In genomic region chr5:161369032-161369431, GRCh38 we compare ENCODE assay signal across 32 cellular contexts.
"Had no signal": no experiment of that assay in that cellular context is flagged by ENCODE, and none has a peak within 500 bp of the region (broad histone marks: within the 10 kb centered on the region; RNA-seq: fewer than 3 reads in every experiment).

No MANE protein-coding gene starts in this region.

- H3K36me3 Mint-ChIP-seq: naive thymus-derived CD4-positive, alpha-beta T cell; natural killer cell treated with Interleukin-12 subunit alpha and Interleukin-12 subunit beta and Interleukin-15 and Interleukin-18, amount 100 ng/mL, for 72 hours; stimulated activated effector memory CD8-positive, alpha-beta T cell treated with anti-CD3 and anti-CD28 coated beads, Interleukin-12 subunit alpha, Interleukin-12 subunit beta, amount 100 ng/mL, for 72 hours had no signal

- H3K9me3 ChIP-seq: lower lobe of right lung, mucosa of descending colon, neutrophil, suprapubic skin, thoracic aorta, tibial artery, upper lobe of right lung, uterus had no signal

- H3K79me2 ChIP-seq: parathyroid adenoma had no signal

- H2AFZ ChIP-seq: parathyroid adenoma had no signal

- H3K4me1 ChIP-seq: lower lobe of right lung, parathyroid adenoma, suprapubic skin, tibial artery, upper lobe of right lung, uterus had no signal

- H3K4me1 Mint-ChIP-seq: naive thymus-derived CD4-positive, alpha-beta T cell; stimulated activated effector memory CD8-positive, alpha-beta T cell treated with anti-CD3 and anti-CD28 coated beads, Interleukin-12 subunit alpha, Interleukin-12 subunit beta, amount 100 ng/mL, for 72 hours had no signal

- DNase-seq: hippocampal formation; kidney glomerular epithelial cell; left cardiac atrium; left ventricle myocardium superior; lower lobe of right lung; mammary epithelial cell; midbrain; mucosa of descending colon; naive thymus-derived CD4-positive, alpha-beta T cell; occipital lobe; retina; right cardiac atrium; stimulated activated CD4-positive, alpha-beta T cell treated with anti-CD3 and anti-CD28 coated beads, Interleukin-12 subunit alpha, Interleukin-12 subunit beta, amount 100 ng/mL, for 4 hours; stimulated activated CD4-positive, alpha-beta T cell treated with anti-CD3 and anti-CD28 coated beads, Interleukin-15, amount 100 ng/mL, for 24 hours; stimulated activated CD4-positive, alpha-beta T cell treated with anti-CD3 and anti-CD28 coated beads, Interleukin-2, amount 100 ng/mL, for 24 hours; stimulated activated CD4-positive, alpha-beta T cell treated with anti-CD3 and anti-CD28 coated beads, Interleukin-4, amount 100 ng/mL, for 1 hour; stimulated activated naive CD4-positive, alpha-beta T cell; tibial artery; upper lobe of right lung; uterus had no signal

- H3K9me3 Mint-ChIP-seq: natural killer cell treated with Interleukin-12 subunit alpha and Interleukin-12 subunit beta and Interleukin-15 and Interleukin-18, amount 100 ng/mL, for 72 hours; neural crest cell; stimulated activated naive CD8-positive, alpha-beta T cell treated with anti-CD3 and anti-CD28 coated beads, Interleukin-15, Interleukin-2, amounts not matched to agents 100 ng/mL and 50 ng/mL, for 24 hours had no signal

- H3K4me3 ChIP-seq: lower lobe of right lung, mucosa of descending colon, skin epidermis, suprapubic skin, thoracic aorta, tibial artery, upper lobe of right lung, uterus had no signal

- H3K27me3 ChIP-seq: neutrophil, suprapubic skin, tibial artery, upper lobe of right lung, uterus had no signal

- H3K27ac ChIP-seq: lower lobe of right lung, neutrophil, parathyroid adenoma, skin epidermis, suprapubic skin, thoracic aorta, tibial artery, upper lobe of right lung, uterus had no signal

- H3K27me3 Mint-ChIP-seq: naive thymus-derived CD4-positive, alpha-beta T cell; natural killer cell treated with Interleukin-12 subunit alpha and Interleukin-12 subunit beta and Interleukin-15 and Interleukin-18, amount 100 ng/mL, for 72 hours; progenitor cell of endocrine pancreas; stimulated activated naive CD8-positive, alpha-beta T cell treated with anti-CD3 and anti-CD28 coated beads, Interleukin-15, Interleukin-2, amounts not matched to agents 100 ng/mL and 50 ng/mL, for 24 hours had no signal

- H3K27ac Mint-ChIP-seq: naive thymus-derived CD4-positive, alpha-beta T cell; natural killer cell treated with Interleukin-12 subunit alpha and Interleukin-12 subunit beta and Interleukin-15 and Interleukin-18, amount 100 ng/mL, for 72 hours; progenitor cell of endocrine pancreas; stimulated activated effector memory CD8-positive, alpha-beta T cell treated with anti-CD3 and anti-CD28 coated beads, Interleukin-12 subunit alpha, Interleukin-12 subunit beta, amount 100 ng/mL, for 72 hours; stimulated activated naive CD8-positive, alpha-beta T cell treated with anti-CD3 and anti-CD28 coated beads, Interleukin-15, Interleukin-2, amounts not matched to agents 100 ng/mL and 50 ng/mL, for 24 hours had no signal

- H3K9ac ChIP-seq: parathyroid adenoma had no signal

- H3K4me3 Mint-ChIP-seq: naive thymus-derived CD4-positive, alpha-beta T cell; natural killer cell treated with Interleukin-12 subunit alpha and Interleukin-12 subunit beta and Interleukin-15 and Interleukin-18, amount 100 ng/mL, for 72 hours; neural crest cell; stimulated activated effector memory CD8-positive, alpha-beta T cell treated with anti-CD3 and anti-CD28 coated beads, Interleukin-12 subunit alpha, Interleukin-12 subunit beta, amount 100 ng/mL, for 72 hours; stimulated activated naive CD8-positive, alpha-beta T cell treated with anti-CD3 and anti-CD28 coated beads, Interleukin-15, Interleukin-2, amounts not matched to agents 100 ng/mL and 50 ng/mL, for 24 hours had no signal

- ATAC-seq: left cardiac atrium; left lobe of liver; left ventricle myocardium superior; lower lobe of right lung; mucosa of descending colon; naive thymus-derived CD4-positive, alpha-beta T cell; natural killer cell treated with Interleukin-12 subunit alpha and Interleukin-12 subunit beta and Interleukin-15 and Interleukin-18, amount 100 ng/mL, for 72 hours; right cardiac atrium; sciatic nerve; stimulated activated effector memory CD8-positive, alpha-beta T cell treated with anti-CD3 and anti-CD28 coated beads, Interleukin-12 subunit alpha, Interleukin-12 subunit beta, amount 100 ng/mL, for 72 hours; upper lobe of right lung had no signal

- H3K36me3 ChIP-seq: lower lobe of right lung, neutrophil, suprapubic skin, thoracic aorta, tibial artery, upper lobe of right lung, uterus had no signal
